Comparison of ENCODE assay signal across 18 cellular contexts in the genomic region with DNA sequence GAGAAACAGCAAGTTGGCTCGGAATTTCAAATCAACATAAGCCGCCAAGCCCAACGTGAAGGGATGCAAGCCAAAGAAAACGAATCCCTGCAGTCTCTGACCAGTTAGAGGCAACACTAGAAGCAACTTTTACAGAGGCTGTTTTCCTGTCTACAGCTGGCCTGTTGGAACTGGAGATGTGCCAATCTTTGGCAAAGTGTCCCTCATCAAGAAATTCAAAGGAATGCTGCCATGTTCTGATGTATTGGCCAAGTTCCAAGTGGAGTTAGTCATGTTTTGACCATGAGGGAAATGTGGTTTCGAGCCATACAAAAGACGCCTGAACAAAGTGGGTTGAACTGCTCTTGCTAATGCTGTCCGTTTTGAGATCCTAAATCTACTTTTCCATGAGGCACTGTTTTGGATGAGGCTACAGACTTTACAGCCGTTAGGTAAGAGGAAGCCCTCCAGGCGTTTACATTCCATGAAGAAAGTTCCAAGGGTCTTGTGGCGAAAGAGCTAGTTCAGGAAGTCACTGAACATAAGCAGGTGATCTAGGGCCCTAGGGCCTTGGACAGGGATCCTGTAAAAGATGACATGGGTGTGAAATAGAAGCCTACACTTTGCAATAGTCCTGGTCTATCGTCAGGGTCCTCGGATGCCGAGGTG.
DNase-seq lines count a peak whose midpoint lies in the region; ATAC-seq and TF ChIP-seq lines count a peak whose summit lies in the region.
"Had no signal": no experiment of that assay in that cellular context is flagged by ENCODE, and none has a peak within 500 bp of the region (broad histone marks: within the 10 kb centered on the region; RNA-seq: fewer than 3 reads in every experiment).

No MANE protein-coding gene starts in this region.

- peaks cover 5% of the 10 kb centered on the region for H3K27me3 Mint-ChIP-seq in activated CD8-positive, alpha-beta T cell treated with anti-CD3 and anti-CD28 coated beads for 36 hours

- no peaks in the 10 kb centered on the region for H3K36me3 ChIP-seq in gastroesophageal sphincter
- H3K36me3 ChIP-seq: sigmoid colon had no signal

- no peak overlapping the region for H3K4me3 Mint-ChIP-seq in activated CD8-positive, alpha-beta T cell treated with anti-CD3 and anti-CD28 coated beads for 36 hours
- H3K4me3 Mint-ChIP-seq: activated naive CD8-positive, alpha-beta T cell treated with anti-CD3 and anti-CD28 coated beads, Interleukin-2, amount 10 ng/mL, durations not matched to agents 7 days and 5 days; naive thymus-derived CD4-positive, alpha-beta T cell had no signal

- TF ChIP-seq POLR2A in gastroesophageal sphincter (IDR thresholded peaks at IDR 0.05): no peak

- CTCF ChIA-PET in activated CD8-positive, alpha-beta T cell treated with anti-CD3 and anti-CD28 coated beads for 36 hours (lab: Charles Lee): no interaction called here

- POLR2A ChIA-PET in activated CD8-positive, alpha-beta T cell treated with anti-CD3 and anti-CD28 coated beads for 36 hours (lab: Charles Lee): no interaction called here

- TF ChIP-seq CTCF in epithelial cell of esophagus (IDR thresholded peaks at IDR 0.05; ENCODE audit: insufficient read depth, low read depth, low read length, missing control alignments) (no peak), gastroesophageal sphincter (IDR thresholded peaks at IDR 0.05) (no peak)
- no peak for TF ChIP-seq CTCF in activated CD8-positive, alpha-beta T cell treated with anti-CD3 and anti-CD28 coated beads for 36 hours (IDR thresholded peaks at IDR 0.05)

- H3K27me3 ChIP-seq in gastroesophageal sphincter: peaks cover 27% of the 10 kb centered on the region
- H3K27me3 ChIP-seq: sigmoid colon had no signal

- TF ChIP-seq EP300 in gastroesophageal sphincter (IDR thresholded peaks at IDR 0.05): no peak

- 50 to 64% methylated on average over 10 to 13 of the region's 13 CpGs for WGBS in gastroesophageal sphincter (ENCODE audit: low coverage in 1 of 2), 2 donors

- no peak overlapping the region for H3K27ac ChIP-seq in gastroesophageal sphincter
- H3K27ac ChIP-seq: C4-2B, sigmoid colon had no signal

- H3K4me1 ChIP-seq in gastroesophageal sphincter: no peaks in the 10 kb centered on the region
- H3K4me1 ChIP-seq: sigmoid colon had no signal

- no peaks in the 10 kb centered on the region for H3K9me3 ChIP-seq in gastroesophageal sphincter
- H3K9me3 ChIP-seq: sigmoid colon had no signal

- peak; percentile 43 for DNase-seq in DMS79 treated with DMSO at 0.1 percent for 48 hours (lab: John Stamatoyannopoulos, UW)
- peak; percentile 6 for DNase-seq in LoVo (ENCODE audit: low spot score)
- DNase-seq in epithelial cell of esophagus (ENCODE audit: low read depth): peak; percentile 6
- peak; percentile 80 for DNase-seq in pulmonary artery endothelial cell (ENCODE audit: low read depth, low spot score)
- DNase-seq in activated CD8-positive, alpha-beta T cell treated with anti-CD3 and anti-CD28 coated beads for 36 hours: no peak
- DNase-seq: activated CD4-positive, CD25-positive, alpha-beta regulatory T cell treated with anti-CD3 and anti-CD28 coated beads, Interleukin-2, amount 50 U/mL, for 72 hours; activated naive CD8-positive, alpha-beta T cell treated with anti-CD3 and anti-CD28 coated beads, Interleukin-2, amount 10 ng/mL, durations not matched to agents 7 days and 5 days; cortex of kidney; HCEC 1CT; Kasumi-1; kidney glomerular epithelial cell; naive thymus-derived CD4-positive, alpha-beta T cell; NCI-H2171 treated with DMSO at 0.1 percent for 48 hours; sigmoid colon had no signal

- H3K9me3 Mint-ChIP-seq in activated CD8-positive, alpha-beta T cell treated with anti-CD3 and anti-CD28 coated beads for 36 hours: no peaks in the 10 kb centered on the region
- H3K9me3 Mint-ChIP-seq: activated naive CD8-positive, alpha-beta T cell treated with anti-CD3 and anti-CD28 coated beads, Interleukin-2, amount 10 ng/mL, durations not matched to agents 7 days and 5 days had no signal

- H3K4me1 Mint-ChIP-seq in activated CD8-positive, alpha-beta T cell treated with anti-CD3 and anti-CD28 coated beads for 36 hours (ENCODE audit: low read depth): no peaks in the 10 kb centered on the region
- H3K4me1 Mint-ChIP-seq: activated naive CD8-positive, alpha-beta T cell treated with anti-CD3 and anti-CD28 coated beads, Interleukin-2, amount 10 ng/mL, durations not matched to agents 7 days and 5 days had no signal

- no peaks in the 10 kb centered on the region for H3K36me3 Mint-ChIP-seq in activated CD8-positive, alpha-beta T cell treated with anti-CD3 and anti-CD28 coated beads for 36 hours (ENCODE audit: low read depth)
- H3K36me3 Mint-ChIP-seq: activated naive CD8-positive, alpha-beta T cell treated with anti-CD3 and anti-CD28 coated beads, Interleukin-2, amount 10 ng/mL, durations not matched to agents 7 days and 5 days; naive thymus-derived CD4-positive, alpha-beta T cell had no signal

- no peak overlapping the region for H3K27ac Mint-ChIP-seq in activated CD8-positive, alpha-beta T cell treated with anti-CD3 and anti-CD28 coated beads for 36 hours
- H3K27ac Mint-ChIP-seq: activated naive CD8-positive, alpha-beta T cell treated with anti-CD3 and anti-CD28 coated beads, Interleukin-2, amount 10 ng/mL, durations not matched to agents 7 days and 5 days; naive thymus-derived CD4-positive, alpha-beta T cell had no signal

- intact Hi-C loops in activated CD8-positive, alpha-beta T cell treated with anti-CD3 and anti-CD28 coated beads for 36 hours (cut with micrococcal nuclease): no loop called here

- H3K4me3 ChIP-seq in epithelial cell of esophagus (ENCODE audit: low read length) (no peak overlapping the region), gastroesophageal sphincter (no peak overlapping the region)
- H3K4me3 ChIP-seq: sigmoid colon had no signal

- ATAC-seq in gastroesophageal sphincter (no peak), GM21528 (IDR thresholded peaks at IDR 0.05; ENCODE audit: low FRiP score, unreplicated experiment) (no peak), GM18511 (IDR thresholded peaks at IDR 0.05; ENCODE audit: unreplicated experiment) (no peak)
- no peak for ATAC-seq in activated CD8-positive, alpha-beta T cell treated with anti-CD3 and anti-CD28 coated beads for 36 hours
- ATAC-seq: naive thymus-derived CD4-positive, alpha-beta T cell had no signal
